Comparison of ENCODE assay signal across 1 cellular context in genomic region chr20:57482148-57482547, GRCh38.
TF ChIP-seq lines count a peak whose summit lies in the region.

No MANE protein-coding gene starts in this region.

TF ChIP-seq in H1, 55 proteins besides CTCF, POLR2A, EP300 and RAD21:
- TF ChIP-seq KDM4A (IDR thresholded peaks at IDR 0.05; ENCODE audit: low read depth, low read length, severe bottlenecking) = no peak
- TF ChIP-seq, protein P1, sequence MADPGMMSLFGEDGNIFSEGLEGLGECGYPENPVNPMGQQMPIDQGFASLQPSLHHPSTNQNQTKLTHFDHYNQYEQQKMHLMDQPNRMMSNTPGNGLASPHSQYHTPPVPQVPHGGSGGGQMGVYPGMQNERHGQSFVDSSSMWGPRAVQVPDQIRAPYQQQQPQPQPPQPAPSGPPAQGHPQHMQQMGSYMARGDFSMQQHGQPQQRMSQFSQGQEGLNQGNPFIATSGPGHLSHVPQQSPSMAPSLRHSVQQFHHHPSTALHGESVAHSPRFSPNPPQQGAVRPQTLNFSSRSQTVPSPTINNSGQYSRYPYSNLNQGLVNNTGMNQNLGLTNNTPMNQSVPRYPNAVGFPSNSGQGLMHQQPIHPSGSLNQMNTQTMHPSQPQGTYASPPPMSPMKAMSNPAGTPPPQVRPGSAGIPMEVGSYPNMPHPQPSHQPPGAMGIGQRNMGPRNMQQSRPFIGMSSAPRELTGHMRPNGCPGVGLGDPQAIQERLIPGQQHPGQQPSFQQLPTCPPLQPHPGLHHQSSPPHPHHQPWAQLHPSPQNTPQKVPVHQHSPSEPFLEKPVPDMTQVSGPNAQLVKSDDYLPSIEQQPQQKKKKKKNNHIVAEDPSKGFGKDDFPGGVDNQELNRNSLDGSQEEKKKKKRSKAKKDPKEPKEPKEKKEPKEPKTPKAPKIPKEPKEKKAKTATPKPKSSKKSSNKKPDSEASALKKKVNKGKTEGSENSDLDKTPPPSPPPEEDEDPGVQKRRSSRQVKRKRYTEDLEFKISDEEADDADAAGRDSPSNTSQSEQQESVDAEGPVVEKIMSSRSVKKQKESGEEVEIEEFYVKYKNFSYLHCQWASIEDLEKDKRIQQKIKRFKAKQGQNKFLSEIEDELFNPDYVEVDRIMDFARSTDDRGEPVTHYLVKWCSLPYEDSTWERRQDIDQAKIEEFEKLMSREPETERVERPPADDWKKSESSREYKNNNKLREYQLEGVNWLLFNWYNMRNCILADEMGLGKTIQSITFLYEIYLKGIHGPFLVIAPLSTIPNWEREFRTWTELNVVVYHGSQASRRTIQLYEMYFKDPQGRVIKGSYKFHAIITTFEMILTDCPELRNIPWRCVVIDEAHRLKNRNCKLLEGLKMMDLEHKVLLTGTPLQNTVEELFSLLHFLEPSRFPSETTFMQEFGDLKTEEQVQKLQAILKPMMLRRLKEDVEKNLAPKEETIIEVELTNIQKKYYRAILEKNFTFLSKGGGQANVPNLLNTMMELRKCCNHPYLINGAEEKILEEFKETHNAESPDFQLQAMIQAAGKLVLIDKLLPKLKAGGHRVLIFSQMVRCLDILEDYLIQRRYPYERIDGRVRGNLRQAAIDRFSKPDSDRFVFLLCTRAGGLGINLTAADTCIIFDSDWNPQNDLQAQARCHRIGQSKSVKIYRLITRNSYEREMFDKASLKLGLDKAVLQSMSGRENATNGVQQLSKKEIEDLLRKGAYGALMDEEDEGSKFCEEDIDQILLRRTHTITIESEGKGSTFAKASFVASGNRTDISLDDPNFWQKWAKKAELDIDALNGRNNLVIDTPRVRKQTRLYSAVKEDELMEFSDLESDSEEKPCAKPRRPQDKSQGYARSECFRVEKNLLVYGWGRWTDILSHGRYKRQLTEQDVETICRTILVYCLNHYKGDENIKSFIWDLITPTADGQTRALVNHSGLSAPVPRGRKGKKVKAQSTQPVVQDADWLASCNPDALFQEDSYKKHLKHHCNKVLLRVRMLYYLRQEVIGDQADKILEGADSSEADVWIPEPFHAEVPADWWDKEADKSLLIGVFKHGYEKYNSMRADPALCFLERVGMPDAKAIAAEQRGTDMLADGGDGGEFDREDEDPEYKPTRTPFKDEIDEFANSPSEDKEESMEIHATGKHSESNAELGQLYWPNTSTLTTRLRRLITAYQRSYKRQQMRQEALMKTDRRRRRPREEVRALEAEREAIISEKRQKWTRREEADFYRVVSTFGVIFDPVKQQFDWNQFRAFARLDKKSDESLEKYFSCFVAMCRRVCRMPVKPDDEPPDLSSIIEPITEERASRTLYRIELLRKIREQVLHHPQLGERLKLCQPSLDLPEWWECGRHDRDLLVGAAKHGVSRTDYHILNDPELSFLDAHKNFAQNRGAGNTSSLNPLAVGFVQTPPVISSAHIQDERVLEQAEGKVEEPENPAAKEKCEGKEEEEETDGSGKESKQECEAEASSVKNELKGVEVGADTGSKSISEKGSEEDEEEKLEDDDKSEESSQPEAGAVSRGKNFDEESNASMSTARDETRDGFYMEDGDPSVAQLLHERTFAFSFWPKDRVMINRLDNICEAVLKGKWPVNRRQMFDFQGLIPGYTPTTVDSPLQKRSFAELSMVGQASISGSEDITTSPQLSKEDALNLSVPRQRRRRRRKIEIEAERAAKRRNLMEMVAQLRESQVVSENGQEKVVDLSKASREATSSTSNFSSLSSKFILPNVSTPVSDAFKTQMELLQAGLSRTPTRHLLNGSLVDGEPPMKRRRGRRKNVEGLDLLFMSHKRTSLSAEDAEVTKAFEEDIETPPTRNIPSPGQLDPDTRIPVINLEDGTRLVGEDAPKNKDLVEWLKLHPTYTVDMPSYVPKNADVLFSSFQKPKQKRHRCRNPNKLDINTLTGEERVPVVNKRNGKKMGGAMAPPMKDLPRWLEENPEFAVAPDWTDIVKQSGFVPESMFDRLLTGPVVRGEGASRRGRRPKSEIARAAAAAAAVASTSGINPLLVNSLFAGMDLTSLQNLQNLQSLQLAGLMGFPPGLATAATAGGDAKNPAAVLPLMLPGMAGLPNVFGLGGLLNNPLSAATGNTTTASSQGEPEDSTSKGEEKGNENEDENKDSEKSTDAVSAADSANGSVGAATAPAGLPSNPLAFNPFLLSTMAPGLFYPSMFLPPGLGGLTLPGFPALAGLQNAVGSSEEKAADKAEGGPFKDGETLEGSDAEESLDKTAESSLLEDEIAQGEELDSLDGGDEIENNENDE (IDR thresholded peaks at IDR 0.05; ENCODE audit: insufficient replicate concordance, low read length) = no peak
- no peak for TF ChIP-seq TEAD4 (IDR thresholded peaks at IDR 0.05; ENCODE audit: low read depth, low read length)
- no peak for TF ChIP-seq ATF2 (IDR thresholded peaks at IDR 0.05; ENCODE audit: low read length)
- no peak for TF ChIP-seq TAF7 (optimal IDR thresholded peaks at IDR 0.05; ENCODE audit: borderline replicate concordance, low read depth, low read length)
